3 cellular contexts compared by ENCODE assay signal in the genomic region with DNA sequence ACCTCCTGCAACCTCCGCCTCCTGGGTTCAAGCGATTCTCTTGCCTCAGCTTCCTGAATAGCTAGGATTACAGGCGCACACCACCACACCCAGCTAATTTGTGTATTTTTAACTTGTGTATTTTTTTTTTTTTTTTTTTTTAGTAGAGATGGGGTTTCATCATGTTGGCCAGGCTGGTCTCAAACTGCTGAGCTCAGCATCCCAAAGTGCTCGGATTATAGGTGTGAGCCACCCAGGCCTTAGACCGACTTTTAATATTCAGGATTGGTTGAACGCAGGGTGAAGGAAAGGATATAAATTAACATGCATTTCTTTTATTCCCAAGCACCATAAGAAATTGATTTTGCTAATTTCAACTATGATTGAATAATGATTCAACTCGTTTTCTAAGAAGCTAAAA.
A peak's percentile ranks its signal among the peaks of the same experiment; 100 is the strongest.
TF ChIP-seq lines count a peak whose summit lies in the region.

No MANE protein-coding gene starts in this region.

TF ChIP-seq in HepG2, 621 proteins besides CTCF, POLR2A, EP300 and RAD21 (continues in another document):
- no peak for TF ChIP-seq ZNF772 (CRISPR knock-in tag; IDR thresholded peaks at IDR 0.05)
- TF ChIP-seq, protein P1, sequence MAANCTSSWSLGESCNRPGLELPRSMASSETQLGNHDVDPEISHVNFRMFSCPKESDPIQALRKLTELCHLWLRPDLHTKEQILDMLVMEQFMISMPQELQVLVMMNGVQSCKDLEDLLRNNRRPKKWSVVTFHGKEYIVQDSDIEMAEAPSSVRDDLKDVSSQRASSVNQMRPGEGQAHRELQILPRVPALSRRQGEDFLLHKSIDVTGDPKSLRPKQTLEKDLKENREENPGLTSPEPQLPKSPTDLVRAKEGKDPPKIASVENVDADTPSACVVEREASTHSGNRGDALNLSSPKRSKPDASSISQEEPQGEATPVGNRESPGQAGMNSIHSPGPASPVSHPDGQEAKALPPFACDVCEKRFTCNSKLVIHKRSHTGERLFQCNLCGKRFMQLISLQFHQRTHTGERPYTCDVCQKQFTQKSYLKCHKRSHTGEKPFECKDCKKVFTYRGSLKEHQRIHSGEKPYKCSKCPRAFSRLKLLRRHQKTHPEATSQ (CRISPR knock-in tag; IDR thresholded peaks at IDR 0.05; ENCODE audit: borderline replicate concordance), result no peak
- no peak for TF ChIP-seq IRX3 (CRISPR knock-in tag; IDR thresholded peaks at IDR 0.05; ENCODE audit: borderline replicate concordance, low read depth)
- TF ChIP-seq, protein P2, sequence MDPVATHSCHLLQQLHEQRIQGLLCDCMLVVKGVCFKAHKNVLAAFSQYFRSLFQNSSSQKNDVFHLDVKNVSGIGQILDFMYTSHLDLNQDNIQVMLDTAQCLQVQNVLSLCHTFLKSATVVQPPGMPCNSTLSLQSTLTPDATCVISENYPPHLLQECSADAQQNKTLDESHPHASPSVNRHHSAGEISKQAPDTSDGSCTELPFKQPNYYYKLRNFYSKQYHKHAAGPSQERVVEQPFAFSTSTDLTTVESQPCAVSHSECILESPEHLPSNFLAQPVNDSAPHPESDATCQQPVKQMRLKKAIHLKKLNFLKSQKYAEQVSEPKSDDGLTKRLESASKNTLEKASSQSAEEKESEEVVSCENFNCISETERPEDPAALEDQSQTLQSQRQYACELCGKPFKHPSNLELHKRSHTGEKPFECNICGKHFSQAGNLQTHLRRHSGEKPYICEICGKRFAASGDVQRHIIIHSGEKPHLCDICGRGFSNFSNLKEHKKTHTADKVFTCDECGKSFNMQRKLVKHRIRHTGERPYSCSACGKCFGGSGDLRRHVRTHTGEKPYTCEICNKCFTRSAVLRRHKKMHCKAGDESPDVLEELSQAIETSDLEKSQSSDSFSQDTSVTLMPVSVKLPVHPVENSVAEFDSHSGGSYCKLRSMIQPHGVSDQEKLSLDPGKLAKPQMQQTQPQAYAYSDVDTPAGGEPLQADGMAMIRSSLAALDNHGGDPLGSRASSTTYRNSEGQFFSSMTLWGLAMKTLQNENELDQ (CRISPR knock-in tag; IDR thresholded peaks at IDR 0.05; ENCODE audit: borderline replicate concordance), result no peak
- TF ChIP-seq, protein P3, sequence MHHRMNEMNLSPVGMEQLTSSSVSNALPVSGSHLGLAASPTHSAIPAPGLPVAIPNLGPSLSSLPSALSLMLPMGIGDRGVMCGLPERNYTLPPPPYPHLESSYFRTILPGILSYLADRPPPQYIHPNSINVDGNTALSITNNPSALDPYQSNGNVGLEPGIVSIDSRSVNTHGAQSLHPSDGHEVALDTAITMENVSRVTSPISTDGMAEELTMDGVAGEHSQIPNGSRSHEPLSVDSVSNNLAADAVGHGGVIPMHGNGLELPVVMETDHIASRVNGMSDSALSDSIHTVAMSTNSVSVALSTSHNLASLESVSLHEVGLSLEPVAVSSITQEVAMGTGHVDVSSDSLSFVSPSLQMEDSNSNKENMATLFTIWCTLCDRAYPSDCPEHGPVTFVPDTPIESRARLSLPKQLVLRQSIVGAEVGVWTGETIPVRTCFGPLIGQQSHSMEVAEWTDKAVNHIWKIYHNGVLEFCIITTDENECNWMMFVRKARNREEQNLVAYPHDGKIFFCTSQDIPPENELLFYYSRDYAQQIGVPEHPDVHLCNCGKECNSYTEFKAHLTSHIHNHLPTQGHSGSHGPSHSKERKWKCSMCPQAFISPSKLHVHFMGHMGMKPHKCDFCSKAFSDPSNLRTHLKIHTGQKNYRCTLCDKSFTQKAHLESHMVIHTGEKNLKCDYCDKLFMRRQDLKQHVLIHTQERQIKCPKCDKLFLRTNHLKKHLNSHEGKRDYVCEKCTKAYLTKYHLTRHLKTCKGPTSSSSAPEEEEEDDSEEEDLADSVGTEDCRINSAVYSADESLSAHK (CRISPR knock-in tag; IDR thresholded peaks at IDR 0.05; ENCODE audit: borderline replicate concordance), result no peak
- no peak for TF ChIP-seq HOXA7 (CRISPR knock-in tag; IDR thresholded peaks at IDR 0.05)
- TF ChIP-seq, protein P4, sequence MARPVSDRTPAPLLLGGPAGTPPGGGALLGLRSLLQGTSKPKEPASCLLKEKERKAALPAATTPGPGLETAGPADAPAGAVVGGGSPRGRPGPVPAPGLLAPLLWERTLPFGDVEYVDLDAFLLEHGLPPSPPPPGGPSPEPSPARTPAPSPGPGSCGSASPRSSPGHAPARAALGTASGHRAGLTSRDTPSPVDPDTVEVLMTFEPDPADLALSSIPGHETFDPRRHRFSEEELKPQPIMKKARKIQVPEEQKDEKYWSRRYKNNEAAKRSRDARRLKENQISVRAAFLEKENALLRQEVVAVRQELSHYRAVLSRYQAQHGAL (CRISPR knock-in tag; IDR thresholded peaks at IDR 0.05; ENCODE audit: not compliant biosample characterization), result no peak
- TF ChIP-seq RFXAP (CRISPR knock-in tag; IDR thresholded peaks at IDR 0.05; ENCODE audit: borderline replicate concordance), result no peak
- peak in 1 of 2 experiments; percentile 72; a peak in 2 of 4 replicates for TF ChIP-seq MAFK (conservative IDR thresholded peaks at IDR 0.05 in 1 of 2, IDR thresholded peaks at IDR 0.05 in 1 of 2; ENCODE audit: low read length in 2 of 2)

TF ChIP-seq in A549, 52 proteins besides CTCF, POLR2A, EP300 and RAD21:
- TF ChIP-seq EHMT2 (IDR thresholded peaks at IDR 0.05; ENCODE audit: low read depth), result no peak
- no peak for TF ChIP-seq CHD2 (IDR thresholded peaks at IDR 0.05; ENCODE audit: low read length, partially characterized antibody)
- no peak for TF ChIP-seq SMC3 (IDR thresholded peaks at IDR 0.05)
- no peak for TF ChIP-seq CBX2 (IDR thresholded peaks at IDR 0.05; ENCODE audit: borderline replicate concordance, low read depth)
- TF ChIP-seq TFCP2L1 (CRISPR knock-in tag; IDR thresholded peaks at IDR 0.05), result no peak
- TF ChIP-seq MAFK (IDR thresholded peaks at IDR 0.05; ENCODE audit: partially characterized antibody), result peak; percentile 54
TF ChIP-seq in A549: peak in this region for 1.

TF ChIP-seq in H1, 55 proteins besides CTCF, POLR2A, EP300 and RAD21:
- TF ChIP-seq MAFK (IDR thresholded peaks at IDR 0.05; ENCODE audit: low read depth, low read length) (peak; percentile 37; the same call in 1 of the 2 replicates), TEAD4 (IDR thresholded peaks at IDR 0.05; ENCODE audit: low read depth, low read length) (no peak), BRCA1 (IDR thresholded peaks at IDR 0.05; ENCODE audit: low read depth, low read length) (no peak), HDAC2 (IDR thresholded peaks at IDR 0.05; ENCODE audit: borderline replicate concordance in 1 of 2, low read depth in 2 of 2, low read length in 2 of 2) (no peak)
- TF ChIP-seq, protein P5, sequence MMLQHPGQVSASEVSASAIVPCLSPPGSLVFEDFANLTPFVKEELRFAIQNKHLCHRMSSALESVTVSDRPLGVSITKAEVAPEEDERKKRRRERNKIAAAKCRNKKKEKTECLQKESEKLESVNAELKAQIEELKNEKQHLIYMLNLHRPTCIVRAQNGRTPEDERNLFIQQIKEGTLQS (IDR thresholded peaks at IDR 0.05; ENCODE audit: insufficient read depth, low read depth, low read length), result no peak
